In genomic region chr15:59283717-59284336, GRCh38 we compare ENCODE assay signal across 11 cellular contexts.
DNase-seq lines count a peak whose midpoint lies in the region; ATAC-seq and TF ChIP-seq lines count a peak whose summit lies in the region.
"Had no signal": no experiment of that assay in that cellular context is flagged by ENCODE, and none has a peak within 500 bp of the region (broad histone marks: within the 10 kb centered on the region; RNA-seq: fewer than 3 reads in every experiment).

No MANE protein-coding gene starts in this region.

- peaks cover 0 to 7% of the 10 kb centered on the region in 2 donors for H3K4me1 ChIP-seq in breast epithelium
- peaks cover 40% of the 10 kb centered on the region for H3K4me1 ChIP-seq in mucosa of descending colon (ENCODE audit: low read depth)

- H3K27ac ChIP-seq in breast epithelium = peak overlapping the region; percentile 2 to 46
- H3K27ac ChIP-seq: BLaER1, esophagus squamous epithelium had no signal

- no peaks in the 10 kb centered on the region for H3K36me3 ChIP-seq in breast epithelium
- no peaks in the 10 kb centered on the region for H3K36me3 ChIP-seq in mucosa of descending colon (ENCODE audit: low read depth)
- H3K36me3 ChIP-seq: BLaER1, esophagus squamous epithelium had no signal

- no peak overlapping the region for H3K4me3 ChIP-seq in breast epithelium
- no peak overlapping the region for H3K4me3 ChIP-seq in mucosa of descending colon
- H3K4me3 ChIP-seq: BLaER1, esophagus squamous epithelium had no signal

- intact Hi-C loops in breast epithelium (cut with DNase I; ENCODE audit: low total_unique reads) = no loop called here
- intact Hi-C loops in mucosa of descending colon (cut with DNase I, micrococcal nuclease) = no loop called here

- DNase-seq in ACHN = peak; percentile 30
- DNase-seq in HuH-7 (ENCODE audit: low spot score) = peak; percentile 44
- DNase-seq in breast epithelium (ENCODE audit: low spot score in 2 of 2) = peak; percentile 36 to 56
- peak; percentile 84 to 87 (median 86) for DNase-seq in mucosa of descending colon
- no peak for DNase-seq in activated CD4-positive, alpha-beta T cell treated with anti-CD3 and anti-CD28 coated beads for 48 hours
- DNase-seq in activated CD4-positive, alpha-beta T cell treated with anti-CD3 and anti-CD28 coated beads, Interleukin-2, amount 50 U/mL, for 48 hours = no peak
- DNase-seq in hypothalamus (lab: John Stamatoyannopoulos, UW) = no peak
- DNase-seq in NCI-H2196 (lab: John Stamatoyannopoulos, UW; ENCODE audit: unreplicated experiment) = no peak
- DNase-seq: cerebellar nuclear complex, esophagus squamous epithelium had no signal

- ATAC-seq in mucosa of descending colon = peak; percentile 89

- no peaks in the 10 kb centered on the region for H3K27me3 ChIP-seq in breast epithelium
- H3K27me3 ChIP-seq: BLaER1, esophagus squamous epithelium had no signal

- H3K9me3 ChIP-seq in breast epithelium = no peaks in the 10 kb centered on the region
- no peaks in the 10 kb centered on the region for H3K9me3 ChIP-seq in mucosa of descending colon
- H3K9me3 ChIP-seq: BLaER1, esophagus squamous epithelium had no signal

- TF ChIP-seq POLR2A in breast epithelium (IDR thresholded peaks at IDR 0.05) = no peak

- no peak for TF ChIP-seq CTCF in breast epithelium (IDR thresholded peaks at IDR 0.05)
- TF ChIP-seq CTCF in mucosa of descending colon (IDR thresholded peaks at IDR 0.05) = no peak

- in situ Hi-C loops in ACHN (cut with HindIII; ENCODE audit: low pct_ligation_motif_present, low pct_unique_long_range_greater_than_20kb, low sequenced_read_pairs) = no loop called here

Comparison
In these comparisons a context has a peak if more than half of its experiments do, and no peak if none do; other contexts are left out.
1. DNase-seq: peak in ACHN (single experiment), HuH-7 (single experiment), breast epithelium (2 of 2) and mucosa of descending colon (3 of 3); none in activated CD4-positive, alpha-beta T cell treated with anti-CD3 and anti-CD28 coated beads for 48 hours (single experiment), activated CD4-positive, alpha-beta T cell treated with anti-CD3 and anti-CD28 coated beads, Interleukin-2, amount 50 U/mL, for 48 hours (0 of 2), hypothalamus (0 of 51) and NCI-H2196 (single experiment).